In the genomic region with DNA sequence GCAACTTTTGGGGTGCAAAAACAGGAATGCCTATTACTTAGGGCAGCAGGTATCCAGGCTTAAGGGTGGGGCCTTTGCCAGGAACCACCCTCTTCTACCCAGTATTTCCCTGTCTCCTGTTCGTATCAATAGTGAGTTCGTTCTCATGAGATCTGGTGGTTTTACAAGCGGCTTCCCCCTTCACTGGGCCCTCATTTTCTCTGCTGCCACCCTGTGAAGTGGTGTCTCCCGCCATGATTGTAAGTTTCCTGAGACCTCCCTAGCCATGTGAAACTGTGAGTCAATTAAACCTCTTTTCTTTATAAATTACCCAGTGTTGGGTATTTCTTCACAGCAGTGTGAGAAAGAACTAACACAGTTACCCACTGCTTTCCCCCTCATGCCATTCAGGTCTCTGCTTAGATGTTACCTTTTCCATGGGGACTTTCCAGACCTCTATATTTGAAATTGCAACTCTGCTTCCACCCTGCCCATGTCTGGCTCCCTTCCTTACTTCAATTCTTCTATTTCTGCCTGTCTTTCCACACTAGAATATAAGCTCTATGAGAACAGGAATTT, we compare ENCODE assay signal across 1 cellular context.
TF ChIP-seq lines count a peak whose summit lies in the region.

No MANE protein-coding gene starts in this region.

TF ChIP-seq in A549, 52 proteins besides CTCF, POLR2A, EP300 and RAD21 (continued from another document):
- TF ChIP-seq, protein P1, sequence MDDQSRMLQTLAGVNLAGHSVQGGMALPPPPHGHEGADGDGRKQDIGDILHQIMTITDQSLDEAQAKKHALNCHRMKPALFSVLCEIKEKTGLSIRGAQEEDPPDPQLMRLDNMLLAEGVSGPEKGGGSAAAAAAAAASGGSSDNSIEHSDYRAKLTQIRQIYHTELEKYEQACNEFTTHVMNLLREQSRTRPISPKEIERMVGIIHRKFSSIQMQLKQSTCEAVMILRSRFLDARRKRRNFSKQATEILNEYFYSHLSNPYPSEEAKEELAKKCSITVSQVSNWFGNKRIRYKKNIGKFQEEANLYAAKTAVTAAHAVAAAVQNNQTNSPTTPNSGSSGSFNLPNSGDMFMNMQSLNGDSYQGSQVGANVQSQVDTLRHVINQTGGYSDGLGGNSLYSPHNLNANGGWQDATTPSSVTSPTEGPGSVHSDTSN (IDR thresholded peaks at IDR 0.05) = no peak
- TF ChIP-seq HOXB5 (CRISPR knock-in tag; IDR thresholded peaks at IDR 0.05) (no peak), CEBPB (IDR thresholded peaks at IDR 0.05) (no peak), SREBF2 (IDR thresholded peaks at IDR 0.05) (no peak), MAZ (IDR thresholded peaks at IDR 0.05; ENCODE audit: borderline replicate concordance, low read depth, low read length) (no peak), ZSCAN20 (CRISPR knock-in tag; IDR thresholded peaks at IDR 0.05) (no peak), SMC3 (IDR thresholded peaks at IDR 0.05) (no peak), FOSL2 (IDR thresholded peaks at IDR 0.05) (no peak), FOSL2 (CRISPR knock-in tag; IDR thresholded peaks at IDR 0.05) (no peak), HDAC2 (IDR thresholded peaks at IDR 0.05) (no peak), KDM5A (IDR thresholded peaks at IDR 0.05) (no peak), EHF (CRISPR knock-in tag; IDR thresholded peaks at IDR 0.05) (no peak), BHLHE40 (IDR thresholded peaks at IDR 0.05; ENCODE audit: low read depth, low read length) (no peak), REST (IDR thresholded peaks at IDR 0.05) (no peak), USF2 (IDR thresholded peaks at IDR 0.05) (no peak), ATOH8 (CRISPR knock-in tag; IDR thresholded peaks at IDR 0.05; ENCODE audit: low read depth) (no peak), POLR2AphosphoS2 (conservative IDR thresholded peaks at IDR 0.05; ENCODE audit: low read length) (no peak)
- TF ChIP-seq, protein P2, sequence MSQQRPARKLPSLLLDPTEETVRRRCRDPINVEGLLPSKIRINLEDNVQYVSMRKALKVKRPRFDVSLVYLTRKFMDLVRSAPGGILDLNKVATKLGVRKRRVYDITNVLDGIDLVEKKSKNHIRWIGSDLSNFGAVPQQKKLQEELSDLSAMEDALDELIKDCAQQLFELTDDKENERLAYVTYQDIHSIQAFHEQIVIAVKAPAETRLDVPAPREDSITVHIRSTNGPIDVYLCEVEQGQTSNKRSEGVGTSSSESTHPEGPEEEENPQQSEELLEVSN (IDR thresholded peaks at IDR 0.05; ENCODE audit: borderline replicate concordance, low read depth) = no peak
TF ChIP-seq in A549: peak in this region for 0.
